Comparison of ENCODE assay signal across 30 cellular contexts in genomic region chr10:36451391-36451790, GRCh38.
"Had no signal": no experiment of that assay in that cellular context is flagged by ENCODE, and none has a peak within 500 bp of the region (broad histone marks: within the 10 kb centered on the region; RNA-seq: fewer than 3 reads in every experiment).

No MANE protein-coding gene starts in this region.

- H3K27me3 Mint-ChIP-seq: activated CD4-positive, alpha-beta T cell treated with anti-CD3 and anti-CD28 coated beads, Interleukin-2, amount 10 ng/mL, durations not matched to agents 7 days and 5 days; activated naive CD4-positive, alpha-beta T cell treated with anti-CD3 and anti-CD28 coated beads, Interleukin-2, amount 50 U/mL, for 24 hours; activated naive CD8-positive, alpha-beta T cell treated with anti-CD3 and anti-CD28 coated beads, Interleukin-2, amount 10 ng/mL, durations not matched to agents 7 days and 5 days; activated T-cell treated with anti-CD3 and anti-CD28 coated beads, Interleukin-2, amount 50 U/mL, for 24 hours; brain had no signal

- H3K9me3 ChIP-seq: MG63, Peyer's patch had no signal

- H3K4me1 Mint-ChIP-seq: activated CD4-positive, alpha-beta T cell treated with anti-CD3 and anti-CD28 coated beads, Interleukin-2, amount 10 ng/mL, durations not matched to agents 7 days and 5 days; activated naive CD4-positive, alpha-beta T cell treated with anti-CD3 and anti-CD28 coated beads, Interleukin-2, amount 50 U/mL, for 24 hours; activated naive CD8-positive, alpha-beta T cell treated with anti-CD3 and anti-CD28 coated beads, Interleukin-2, amount 10 ng/mL, durations not matched to agents 7 days and 5 days had no signal

- H3K4me3 ChIP-seq: MG63, Peyer's patch, SK-N-MC had no signal

- H3K27me3 ChIP-seq: MG63, Peyer's patch had no signal

- H3K27ac Mint-ChIP-seq: activated CD4-positive, alpha-beta T cell treated with anti-CD3 and anti-CD28 coated beads, Interleukin-2, amount 10 ng/mL, durations not matched to agents 7 days and 5 days; activated CD8-positive, alpha-beta T cell treated with anti-CD3 and anti-CD28 coated beads, Interleukin-2, amount 10 ng/mL, durations not matched to agents 7 days and 5 days; activated naive CD4-positive, alpha-beta T cell treated with anti-CD3 and anti-CD28 coated beads, Interleukin-2, amount 50 U/mL, for 24 hours; activated naive CD8-positive, alpha-beta T cell treated with anti-CD3 and anti-CD28 coated beads, Interleukin-2, amount 10 ng/mL, durations not matched to agents 7 days and 5 days; activated T-cell treated with anti-CD3 and anti-CD28 coated beads, Interleukin-2, amount 50 U/mL, for 24 hours; activated T-helper 2 cell treated with anti-CD3 and anti-CD28 coated beads, Interferon-gamma antibody, Interleukin-2, Interleukin-4, amounts not matched to agents 10 μg/mL and 5 μg/mL and 100 μg/mL, durations not matched to agents 14 hours and 24 hours and 36 hours had no signal

- H3K27ac ChIP-seq: Peyer's patch, RWPE1, SK-N-MC had no signal

- H3K36me3 ChIP-seq: MG63, Peyer's patch had no signal

- ATAC-seq: activated CD8-positive, alpha-beta T cell treated with anti-CD3 and anti-CD28 coated beads, Interleukin-2, amount 10 ng/mL, durations not matched to agents 7 days and 5 days; PC-3; Right ventricle myocardium inferior had no signal

- H3K9me3 Mint-ChIP-seq: activated naive CD4-positive, alpha-beta T cell treated with anti-CD3 and anti-CD28 coated beads, Interleukin-2, amount 50 U/mL, for 24 hours had no signal

- H3K4me1 ChIP-seq: Peyer's patch had no signal

- H3K36me3 Mint-ChIP-seq: activated naive CD4-positive, alpha-beta T cell treated with anti-CD3 and anti-CD28 coated beads, Interleukin-2, amount 50 U/mL, for 24 hours; activated naive CD8-positive, alpha-beta T cell treated with anti-CD3 and anti-CD28 coated beads, Interleukin-2, amount 10 ng/mL, durations not matched to agents 7 days and 5 days; brain had no signal

- FAIRE-seq: bronchial epithelial cell had no signal

- H3K4me3 Mint-ChIP-seq: activated CD4-positive, alpha-beta T cell treated with anti-CD3 and anti-CD28 coated beads, Interleukin-2, amount 10 ng/mL, durations not matched to agents 7 days and 5 days; activated CD8-positive, alpha-beta T cell treated with anti-CD3 and anti-CD28 coated beads, Interleukin-2, amount 10 ng/mL, durations not matched to agents 7 days and 5 days; activated naive CD4-positive, alpha-beta T cell treated with anti-CD3 and anti-CD28 coated beads, Interleukin-2, amount 50 U/mL, for 24 hours; activated naive CD8-positive, alpha-beta T cell treated with anti-CD3 and anti-CD28 coated beads, Interleukin-2, amount 10 ng/mL, durations not matched to agents 7 days and 5 days; activated T-cell treated with anti-CD3 and anti-CD28 coated beads, Interleukin-2, amount 50 U/mL, for 24 hours; brain had no signal

- DNase-seq: activated CD4-positive, alpha-beta T cell treated with anti-CD3 and anti-CD28 coated beads, Interleukin-2, amount 10 ng/mL, durations not matched to agents 7 days and 5 days; activated CD4-positive, alpha-beta T cell treated with anti-CD3 and anti-CD28 coated beads, Interleukin-2, amount 50 U/mL, for 48 hours; activated CD8-positive, alpha-beta T cell treated with anti-CD3 and anti-CD28 coated beads, Interleukin-2, amount 10 ng/mL, durations not matched to agents 7 days and 5 days; activated gamma-delta T cell; activated naive CD4-positive, alpha-beta T cell treated with Interleukin-2 at 50 U/mL for 16 hours; activated naive CD8-positive, alpha-beta T cell treated with anti-CD3 and anti-CD28 coated beads, Interleukin-2, amount 10 ng/mL, durations not matched to agents 7 days and 5 days; activated T-cell treated with anti-CD3 and anti-CD28 coated beads, Interleukin-2, amount 50 U/mL, for 24 hours; caudate nucleus; cerebellar nuclear complex; Kasumi-1; MG63; MV-4-11; NCI-H1092; NCI-H1436 treated with DMSO at 0.1 percent for 48 hours; NCI-H1694 treated with DMSO at 0.1 percent for 48 hours; NCI-H2029; NCI-H345; NCI-H526; NCI-H748 treated with DMSO at 0.1 percent for 48 hours; NK-92 treated with Interleukin-12 subunit alpha and Interleukin-12 subunit beta, amount 100 ng/mL, for 24 hours; PC-3; Peyer's patch; T1000 had no signal
